24 cellular contexts compared by ENCODE assay signal in the genomic region with DNA sequence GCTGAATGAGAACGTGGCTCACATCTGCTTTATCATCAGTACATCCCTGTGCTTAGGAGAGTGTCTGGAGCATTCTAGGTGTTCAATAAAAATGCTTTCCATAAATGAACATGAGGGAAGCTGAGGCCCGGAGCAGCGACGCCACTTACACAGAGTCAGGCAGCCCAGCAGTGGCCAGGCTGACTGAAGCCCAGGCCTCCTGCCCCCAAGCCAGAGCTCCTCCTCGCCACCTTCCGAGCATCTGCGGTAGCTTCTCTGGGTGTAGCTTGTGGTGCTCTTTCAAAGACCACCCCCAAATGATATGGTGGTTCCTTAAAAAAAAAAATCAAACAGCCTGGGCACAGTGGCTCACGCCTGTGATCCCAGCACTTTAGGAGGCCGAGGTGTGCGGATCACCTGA.
"Had no signal": no experiment of that assay in that cellular context is flagged by ENCODE, and none has a peak within 500 bp of the region (broad histone marks: within the 10 kb centered on the region; RNA-seq: fewer than 3 reads in every experiment).

No MANE protein-coding gene starts in this region.

- H3K9me3 Mint-ChIP-seq: memory B cell; natural killer cell treated with Interleukin-12 subunit alpha and Interleukin-12 subunit beta and Interleukin-15 and Interleukin-18, amount 100 ng/mL, for 72 hours; stimulated activated naive B cell treated with anti-CD40 and anti-IgM and Interleukin-4, amounts not matched to agents 10 μg/mL and 1 μg/mL and 100 μg/mL, for 72 hours had no signal

- DNase-seq: cerebellar nuclear complex; dermis blood vessel endothelial cell; heart left ventricle; hypothalamus; left cardiac atrium; left ventricle myocardium inferior; lower lobe of right lung; midbrain; occipital lobe; psoas muscle; retina; spleen; stimulated activated CD4-positive, alpha-beta T cell treated with anti-CD3 and anti-CD28 coated beads, Interleukin-15, amount 100 ng/mL, for 24 hours; stimulated activated CD4-positive, alpha-beta T cell treated with anti-CD3 and anti-CD28 coated beads, Interleukin-1b, Interleukin-23, amount 100 ng/mL, for 48 hours; stimulated activated CD4-positive, alpha-beta T cell treated with anti-CD3 and anti-CD28 coated beads, Interleukin-4, amount 100 ng/mL, for 24 hours; stimulated activated naive B cell treated with anti-CD40 and anti-IgM and Interleukin-4, amounts not matched to agents 10 μg/mL and 1 μg/mL and 100 μg/mL, for 72 hours; stomach; substantia nigra; transverse colon had no signal

- H3K4me1 ChIP-seq: lower lobe of right lung, parathyroid adenoma had no signal

- H3K36me3 Mint-ChIP-seq: memory B cell; natural killer cell treated with Interleukin-12 subunit alpha and Interleukin-12 subunit beta and Interleukin-15 and Interleukin-18, amount 100 ng/mL, for 72 hours had no signal

- H3K79me2 ChIP-seq: parathyroid adenoma had no signal

- H2AFZ ChIP-seq: parathyroid adenoma had no signal

- H3K27me3 ChIP-seq: heart left ventricle, transverse colon had no signal

- ATAC-seq: heart left ventricle; left cardiac atrium; lower lobe of right lung; psoas muscle; sciatic nerve; stimulated activated naive B cell treated with anti-CD40 and anti-IgM and Interleukin-4, amounts not matched to agents 10 μg/mL and 1 μg/mL and 100 μg/mL, for 72 hours had no signal

- H3K4me3 Mint-ChIP-seq: memory B cell; natural killer cell treated with Interleukin-12 subunit alpha and Interleukin-12 subunit beta and Interleukin-15 and Interleukin-18, amount 100 ng/mL, for 72 hours had no signal

- H3K27ac ChIP-seq: heart left ventricle, left ventricle myocardium inferior, lower lobe of right lung, parathyroid adenoma, psoas muscle, spleen, stomach, thoracic aorta, transverse colon had no signal

- H3K36me3 ChIP-seq: heart left ventricle, left ventricle myocardium inferior, lower lobe of right lung, spleen, stomach, thoracic aorta, transverse colon had no signal

- H3K27ac Mint-ChIP-seq: memory B cell; natural killer cell treated with Interleukin-12 subunit alpha and Interleukin-12 subunit beta and Interleukin-15 and Interleukin-18, amount 100 ng/mL, for 72 hours had no signal

- H3K4me3 ChIP-seq: heart left ventricle, left ventricle myocardium inferior, lower lobe of right lung, psoas muscle, spleen, stomach, thoracic aorta, transverse colon had no signal
